1 cellular context compared by ENCODE assay signal in the genomic region with DNA sequence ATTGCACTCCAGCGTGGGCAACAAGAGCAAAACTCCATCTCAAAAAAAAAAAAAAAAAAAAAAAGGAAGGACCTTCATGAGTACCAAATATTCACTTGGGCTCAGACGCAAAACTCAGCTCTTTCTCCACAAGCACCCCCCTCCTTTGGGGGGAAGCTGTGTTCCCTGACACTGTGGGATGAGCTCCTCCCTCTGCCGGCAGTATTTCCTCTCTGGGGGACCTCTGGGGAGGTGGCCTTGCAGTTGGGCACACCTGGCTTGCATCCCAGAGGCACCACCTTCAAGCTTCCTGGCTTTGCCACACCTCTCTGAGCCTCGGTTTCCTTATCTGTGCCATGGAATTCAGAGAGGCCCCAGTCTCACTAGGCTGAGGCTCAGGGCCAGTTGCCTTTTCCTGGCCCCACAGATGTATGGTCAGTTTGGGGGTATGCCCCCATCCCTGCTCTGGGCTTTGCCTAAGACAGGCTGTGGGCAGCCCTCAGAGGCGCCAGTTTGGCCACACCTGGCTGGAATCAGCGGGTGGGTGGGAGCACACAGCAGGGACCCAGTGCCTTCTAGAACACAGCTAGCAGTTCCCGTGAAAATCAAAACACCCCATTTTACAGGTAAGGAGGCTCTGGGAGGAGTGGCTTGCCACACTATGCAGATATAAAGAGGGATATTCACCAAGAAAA.
TF ChIP-seq lines count a peak whose summit lies in the region.

No MANE protein-coding gene starts in this region.

TF ChIP-seq in SK-N-SH treated with all-trans-retinoic acid at 6 μM for 48 hours, 23 proteins besides CTCF, POLR2A, EP300 and RAD21 (continued from another document):
- TF ChIP-seq, protein P1, sequence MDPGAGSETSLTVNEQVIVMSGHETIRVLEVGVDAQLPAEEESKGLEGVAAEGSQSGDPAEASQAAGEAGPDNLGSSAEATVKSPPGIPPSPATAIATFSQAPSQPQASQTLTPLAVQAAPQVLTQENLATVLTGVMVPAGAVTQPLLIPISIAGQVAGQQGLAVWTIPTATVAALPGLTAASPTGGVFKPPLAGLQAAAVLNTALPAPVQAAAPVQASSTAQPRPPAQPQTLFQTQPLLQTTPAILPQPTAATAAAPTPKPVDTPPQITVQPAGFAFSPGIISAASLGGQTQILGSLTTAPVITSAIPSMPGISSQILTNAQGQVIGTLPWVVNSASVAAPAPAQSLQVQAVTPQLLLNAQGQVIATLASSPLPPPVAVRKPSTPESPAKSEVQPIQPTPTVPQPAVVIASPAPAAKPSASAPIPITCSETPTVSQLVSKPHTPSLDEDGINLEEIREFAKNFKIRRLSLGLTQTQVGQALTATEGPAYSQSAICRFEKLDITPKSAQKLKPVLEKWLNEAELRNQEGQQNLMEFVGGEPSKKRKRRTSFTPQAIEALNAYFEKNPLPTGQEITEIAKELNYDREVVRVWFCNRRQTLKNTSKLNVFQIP (CRISPR knock-in tag; IDR thresholded peaks at IDR 0.05; ENCODE audit: borderline replicate concordance, low read depth), result no peak
- TF ChIP-seq, protein P2, sequence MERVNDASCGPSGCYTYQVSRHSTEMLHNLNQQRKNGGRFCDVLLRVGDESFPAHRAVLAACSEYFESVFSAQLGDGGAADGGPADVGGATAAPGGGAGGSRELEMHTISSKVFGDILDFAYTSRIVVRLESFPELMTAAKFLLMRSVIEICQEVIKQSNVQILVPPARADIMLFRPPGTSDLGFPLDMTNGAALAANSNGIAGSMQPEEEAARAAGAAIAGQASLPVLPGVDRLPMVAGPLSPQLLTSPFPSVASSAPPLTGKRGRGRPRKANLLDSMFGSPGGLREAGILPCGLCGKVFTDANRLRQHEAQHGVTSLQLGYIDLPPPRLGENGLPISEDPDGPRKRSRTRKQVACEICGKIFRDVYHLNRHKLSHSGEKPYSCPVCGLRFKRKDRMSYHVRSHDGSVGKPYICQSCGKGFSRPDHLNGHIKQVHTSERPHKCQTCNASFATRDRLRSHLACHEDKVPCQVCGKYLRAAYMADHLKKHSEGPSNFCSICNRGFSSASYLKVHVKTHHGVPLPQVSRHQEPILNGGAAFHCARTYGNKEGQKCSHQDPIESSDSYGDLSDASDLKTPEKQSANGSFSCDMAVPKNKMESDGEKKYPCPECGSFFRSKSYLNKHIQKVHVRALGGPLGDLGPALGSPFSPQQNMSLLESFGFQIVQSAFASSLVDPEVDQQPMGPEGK (CRISPR knock-in tag; IDR thresholded peaks at IDR 0.05; ENCODE audit: borderline replicate concordance), result no peak
- TF ChIP-seq ZNF70 (CRISPR knock-in tag; IDR thresholded peaks at IDR 0.05) (no peak), ISL1 (CRISPR knock-in tag; IDR thresholded peaks at IDR 0.05) (no peak), ZNF8 (CRISPR knock-in tag; IDR thresholded peaks at IDR 0.05) (no peak), RARB (CRISPR knock-in tag; IDR thresholded peaks at IDR 0.05) (no peak), ZFP30 (CRISPR knock-in tag; IDR thresholded peaks at IDR 0.05) (no peak)
